Comparison of ENCODE assay signal across 16 cellular contexts in genomic region chr17:75937652-75938051, GRCh38. TPM values are rescaled to one million over a fixed set of nuclear protein-coding genes. Genes with fewer than 3 reads are reported as not detected.
DNase-seq lines count a peak whose midpoint lies in the region; ATAC-seq and TF ChIP-seq lines count a peak whose summit lies in the region.
"Had no signal": no experiment of that assay in that cellular context is flagged by ENCODE, and none has a peak within 500 bp of the region (broad histone marks: within the 10 kb centered on the region; RNA-seq: fewer than 3 reads in every experiment).

No MANE protein-coding gene starts in this region.

- H3K27ac ChIP-seq in upper lobe of right lung, result no peak overlapping the region
- H3K27ac ChIP-seq: A549, GM23248 had no signal

- no peaks in the 10 kb centered on the region for H3K27me3 ChIP-seq in upper lobe of right lung

- TF ChIP-seq CTCF in WTC11 (IDR thresholded peaks at IDR 0.05) (no peak), upper lobe of right lung (IDR thresholded peaks at IDR 0.05) (no peak), osteocyte (IDR thresholded peaks at IDR 0.05) (no peak)

- POLR2A ChIA-PET in WTC11 (lab: Charles Lee), result no interaction called here

- H3K9me3 Mint-ChIP-seq in WTC11 (no peaks in the 10 kb centered on the region), osteocyte (ENCODE audit: unreplicated experiment) (no peaks in the 10 kb centered on the region)
- H3K9me3 Mint-ChIP-seq: CD8-positive, alpha-beta memory T cell; IgD-negative memory B cell had no signal

- CTCF ChIA-PET in WTC11 (lab: Charles Lee), result interaction anchor here (1.0 kb wide), 1 partner anchor 63 kb away, joined by 4 read pairs; the partner anchor contains the start of gene CDK3

- H3K4me3 Mint-ChIP-seq in WTC11, result no peak overlapping the region
- H3K4me3 Mint-ChIP-seq in osteocyte (ENCODE audit: unreplicated experiment), result no peak overlapping the region
- H3K4me3 Mint-ChIP-seq: CD14-positive monocyte, IgD-negative memory B cell had no signal

- H3K27ac Mint-ChIP-seq in WTC11 (peak overlapping the region; percentile 33; the same call in 1 of the 2 replicates), osteocyte (ENCODE audit: unreplicated experiment) (no peak overlapping the region)
- H3K27ac Mint-ChIP-seq: CD14-positive monocyte, IgD-negative memory B cell had no signal

- no peak for TF ChIP-seq RAD21 in Ishikawa (IDR thresholded peaks at IDR 0.05; ENCODE audit: low read depth)

- no peak overlapping the region for H3K4me3 ChIP-seq in upper lobe of right lung
- H3K4me3 ChIP-seq: A549, GM23248 had no signal

- no peak for TF ChIP-seq EP300 in Ishikawa (IDR thresholded peaks at IDR 0.05; ENCODE audit: borderline replicate concordance)

- H3K9me3 ChIP-seq in upper lobe of right lung, result no peaks in the 10 kb centered on the region
- H3K9me3 ChIP-seq: A549, Caco-2 had no signal

- intact Hi-C loops in upper lobe of right lung (cut with DNase I), result no loop called here

- H3K36me3 ChIP-seq in upper lobe of right lung, result no peaks in the 10 kb centered on the region

- H3K27me3 Mint-ChIP-seq in WTC11 (ENCODE audit: low read depth) (no peaks in the 10 kb centered on the region), osteocyte (ENCODE audit: unreplicated experiment) (no peaks in the 10 kb centered on the region)
- H3K27me3 Mint-ChIP-seq: CD8-positive, alpha-beta memory T cell; IgD-negative memory B cell had no signal

- peaks cover 4% of the 10 kb centered on the region for H3K4me1 ChIP-seq in upper lobe of right lung

- DNase-seq in WTC11 (ENCODE audit: low spot score) (no peak), mesenteric fat pad (ENCODE audit: low spot score) (peak; percentile 55), upper lobe of right lung (peak; percentile 37), cerebellar nuclear complex (lab: John Stamatoyannopoulos, UW) (no peak), osteocyte (ENCODE audit: extremely low spot score, unreplicated experiment) (no peak)
- DNase-seq: Caco-2; CD8-positive, alpha-beta memory T cell; DMS53; GF-D8; GM23248; H7 had no signal

- H3K4me1 Mint-ChIP-seq in WTC11 (peaks cover 14% of the 10 kb centered on the region), osteocyte (ENCODE audit: unreplicated experiment) (peaks cover 14% of the 10 kb centered on the region)

- H3K36me3 Mint-ChIP-seq in WTC11 (no peaks in the 10 kb centered on the region), osteocyte (ENCODE audit: unreplicated experiment) (no peaks in the 10 kb centered on the region)
- H3K36me3 Mint-ChIP-seq: IgD-negative memory B cell had no signal

- no peak for ATAC-seq in WTC11
- ATAC-seq in upper lobe of right lung, result no peak
- ATAC-seq in GM19324 (IDR thresholded peaks at IDR 0.05; ENCODE audit: low FRiP score, unreplicated experiment), result no peak
- ATAC-seq: A549 had no signal

TF ChIP-seq in Ishikawa, 13 proteins besides CTCF, POLR2A, EP300 and RAD21:
- TF ChIP-seq YY1 (IDR thresholded peaks at IDR 0.05; ENCODE audit: low read depth) (no peak), EGR1 (IDR thresholded peaks at IDR 0.05) (no peak), NFIC (IDR thresholded peaks at IDR 0.05) (no peak), TCF12 (IDR thresholded peaks at IDR 0.05; ENCODE audit: low read depth) (no peak), FOXM1 (IDR thresholded peaks at IDR 0.05; ENCODE audit: borderline replicate concordance, low read depth) (no peak), USF1 (IDR thresholded peaks at IDR 0.05) (0 out of 2 replicates have a peak, but pooled peaks have one; percentile 18)

TF ChIP-seq in WTC11, 78 proteins besides CTCF, POLR2A, EP300 and RAD21:
- no peak for TF ChIP-seq IRF1 (CRISPR knock-in tag; IDR thresholded peaks at IDR 0.05)
- peak; percentile 31; the same call in 1 of the 2 replicates for TF ChIP-seq USF2 (CRISPR knock-in tag; IDR thresholded peaks at IDR 0.05)
- TF ChIP-seq ELF4 (CRISPR knock-in tag; IDR thresholded peaks at IDR 0.05; ENCODE audit: low read depth), result no peak
- TF ChIP-seq ZNF281 (CRISPR knock-in tag; IDR thresholded peaks at IDR 0.05), result no peak
- no peak for TF ChIP-seq SOX15 (CRISPR knock-in tag; IDR thresholded peaks at IDR 0.05)
- TF ChIP-seq GABPB1 (CRISPR knock-in tag; IDR thresholded peaks at IDR 0.05), result no peak
- no peak for TF ChIP-seq ETV6 (CRISPR knock-in tag; IDR thresholded peaks at IDR 0.05)

RNA-seq across cellular contexts. Expression of gene FBF1, which starts 3.2 kb away (rescaled TPM):
- total RNA-seq in WTC11 (2021), result 19.8 to 23.7 TPM (median 21.0 TPM) in 3 replicates
- 5.5 TPM for total RNA-seq in mesenteric fat pad
- 11.3 TPM for total RNA-seq in upper lobe of right lung
- 14.5 and 14.8 TPM in 2 replicates for total RNA-seq in osteocyte

RNA-seq across cellular contexts. Expression of gene MRPL38, which starts 33.0 kb away (rescaled TPM):
- 107 to 146 TPM (median 116 TPM) in 3 replicates for total RNA-seq in WTC11 (2021)
- total RNA-seq in mesenteric fat pad, result 70.8 TPM
- 85.5 TPM for total RNA-seq in upper lobe of right lung
- 71.1 and 73.6 TPM in 2 replicates for total RNA-seq in osteocyte

RNA-seq across cellular contexts. Expression of gene TRIM65, which starts 40.9 kb away (rescaled TPM):
- total RNA-seq in WTC11 (2021) (51.3 to 56.4 TPM (median 51.4 TPM) in 3 replicates), mesenteric fat pad (20.9 TPM), upper lobe of right lung (28.7 TPM), osteocyte (26.3 and 26.9 TPM in 2 replicates)

RNA-seq across cellular contexts. Expression of gene ACOX1, which starts 41.3 kb away (rescaled TPM):
- 32.4 to 40.9 TPM (median 32.5 TPM) in 3 replicates for total RNA-seq in WTC11 (2021)
- total RNA-seq in mesenteric fat pad, result 148 TPM
- 75.2 TPM for total RNA-seq in upper lobe of right lung
- 48.0 and 53.4 TPM in 2 replicates for total RNA-seq in osteocyte

RNA-seq across cellular contexts. Expression of gene TEN1, which starts 41.4 kb away (rescaled TPM):
- total RNA-seq in WTC11 (2021) (15.6 to 18.4 TPM (median 17.2 TPM) in 3 replicates), mesenteric fat pad (17.7 TPM), upper lobe of right lung (10.9 TPM), osteocyte (23.7 and 25.2 TPM in 2 replicates)

Comparison
In these comparisons a context has a peak if more than half of its experiments do, and no peak if none do; other contexts are left out.
1. DNase-seq: peak in mesenteric fat pad (single experiment) and upper lobe of right lung (single experiment); none in WTC11 (single experiment), cerebellar nuclear complex (0 of 2) and osteocyte (single experiment).